ENCODE assay signal across 11 cellular contexts in the genomic region with DNA sequence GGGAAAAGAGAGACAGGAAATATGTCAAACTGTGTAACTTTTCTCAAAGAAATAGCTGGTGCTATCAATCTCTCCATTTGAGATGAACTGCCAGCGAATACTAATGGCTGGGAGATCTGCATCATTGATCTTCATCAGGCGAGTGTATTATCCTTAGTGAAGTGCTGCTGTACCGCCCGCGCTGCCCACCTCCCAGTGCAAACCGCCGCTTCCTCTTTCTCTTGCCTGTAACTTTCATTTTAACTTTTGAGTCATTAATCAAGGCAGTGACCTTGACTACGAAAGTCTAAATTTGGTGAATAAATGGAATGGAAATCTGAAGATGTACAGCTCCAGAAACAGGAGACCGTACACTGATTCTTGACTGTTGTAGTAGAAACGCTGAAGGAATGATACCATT.
DNase-seq lines count a peak whose midpoint lies in the region; ATAC-seq lines count a peak whose summit lies in the region.
"Had no signal": no experiment of that assay in that cellular context is flagged by ENCODE, and none has a peak within 500 bp of the region (broad histone marks: within the 10 kb centered on the region; RNA-seq: fewer than 3 reads in every experiment).

No MANE protein-coding gene starts in this region.

- H3K4me2 ChIP-seq in BLaER1 treated with 17β-estradiol and CSF1 and Interleukin-3, amounts not matched to agents 10 nM and 100 nM = peak overlapping the region; percentile 56 to 86 (median 72)

- ATAC-seq in GM19395 (IDR thresholded peaks at IDR 0.05; ENCODE audit: unreplicated experiment) (peak; percentile 92), HG02981 (IDR thresholded peaks at IDR 0.05; ENCODE audit: unreplicated experiment) (peak; percentile 91)

- no peaks in the 10 kb centered on the region for H3K9me3 Mint-ChIP-seq in activated naive CD4-positive, alpha-beta T cell treated with anti-CD3 and anti-CD28 coated beads, Interleukin-2, amount 10 ng/mL, durations not matched to agents 7 days and 5 days
- H3K9me3 Mint-ChIP-seq in activated CD4-positive, alpha-beta T cell treated with anti-CD3 and anti-CD28 coated beads, Interleukin-2, amount 10 ng/mL, durations not matched to agents 24 days and 14 days = no peaks in the 10 kb centered on the region

- H3K27ac Mint-ChIP-seq in activated naive CD4-positive, alpha-beta T cell treated with anti-CD3 and anti-CD28 coated beads, Interleukin-2, amount 10 ng/mL, durations not matched to agents 7 days and 5 days = no peak overlapping the region
- H3K27ac Mint-ChIP-seq in activated CD4-positive, alpha-beta T cell treated with anti-CD3 and anti-CD28 coated beads, Interleukin-2, amount 10 ng/mL, durations not matched to agents 24 days and 14 days = no peak overlapping the region
- H3K27ac Mint-ChIP-seq: activated naive CD8-positive, alpha-beta T cell had no signal

- H3K4me1 ChIP-seq in BLaER1 treated with 17β-estradiol and CSF1 and Interleukin-3, amounts not matched to agents 10 nM and 100 nM = peaks cover 13 to 32% (median 22%) of the 10 kb centered on the region in 10 experiments

- no peaks in the 10 kb centered on the region for H3K27me3 Mint-ChIP-seq in activated naive CD4-positive, alpha-beta T cell treated with anti-CD3 and anti-CD28 coated beads, Interleukin-2, amount 10 ng/mL, durations not matched to agents 7 days and 5 days
- H3K27me3 Mint-ChIP-seq in activated CD4-positive, alpha-beta T cell treated with anti-CD3 and anti-CD28 coated beads, Interleukin-2, amount 10 ng/mL, durations not matched to agents 24 days and 14 days = no peaks in the 10 kb centered on the region
- H3K27me3 Mint-ChIP-seq: activated naive CD8-positive, alpha-beta T cell had no signal

- intact Hi-C loops in activated CD4-positive, alpha-beta T cell treated with anti-CD3 and anti-CD28 coated beads, Interleukin-2, amount 10 ng/mL, durations not matched to agents 24 days and 14 days (cut with micrococcal nuclease) = no loop called here

- no peaks in the 10 kb centered on the region for H3K36me3 ChIP-seq in BLaER1 treated with 17β-estradiol and CSF1 and Interleukin-3, amounts not matched to agents 10 nM and 100 nM

- H3K4me1 Mint-ChIP-seq in activated naive CD4-positive, alpha-beta T cell treated with anti-CD3 and anti-CD28 coated beads, Interleukin-2, amount 10 ng/mL, durations not matched to agents 7 days and 5 days = no peaks in the 10 kb centered on the region
- no peaks in the 10 kb centered on the region for H3K4me1 Mint-ChIP-seq in activated CD4-positive, alpha-beta T cell treated with anti-CD3 and anti-CD28 coated beads, Interleukin-2, amount 10 ng/mL, durations not matched to agents 24 days and 14 days

- H3K27ac ChIP-seq in BLaER1 treated with 17β-estradiol and CSF1 and Interleukin-3, amounts not matched to agents 10 nM and 100 nM = peak overlapping the region in 3 of 11 experiments; percentile 5 to 37 (median 8); a peak in 2 of 22 replicates

- peak overlapping the region in 4 of 10 experiments; percentile 21 to 47 (median 34); a peak in 6 of 20 replicates for H3K4me3 ChIP-seq in BLaER1 treated with 17β-estradiol and CSF1 and Interleukin-3, amounts not matched to agents 10 nM and 100 nM

- DNase-seq in NOMO-1 treated with dmso at 0.1 percent for 144 hours (lab: John Stamatoyannopoulos, UW; ENCODE audit: unreplicated experiment) (peak; percentile 29), NCI-H226 (no peak), NCI-H82 (lab: John Stamatoyannopoulos, UW) (no peak)
- no peak for DNase-seq in activated naive CD4-positive, alpha-beta T cell treated with anti-CD3 and anti-CD28 coated beads, Interleukin-2, amount 10 ng/mL, durations not matched to agents 7 days and 5 days
- no peak for DNase-seq in activated CD4-positive, alpha-beta T cell treated with anti-CD3 and anti-CD28 coated beads, Interleukin-2, amount 10 ng/mL, durations not matched to agents 24 days and 14 days
- DNase-seq: ACHN, NCI-H526 had no signal

- no peak overlapping the region for H3K4me3 Mint-ChIP-seq in activated naive CD4-positive, alpha-beta T cell treated with anti-CD3 and anti-CD28 coated beads, Interleukin-2, amount 10 ng/mL, durations not matched to agents 7 days and 5 days
- no peak overlapping the region for H3K4me3 Mint-ChIP-seq in activated CD4-positive, alpha-beta T cell treated with anti-CD3 and anti-CD28 coated beads, Interleukin-2, amount 10 ng/mL, durations not matched to agents 24 days and 14 days
- H3K4me3 Mint-ChIP-seq: activated naive CD8-positive, alpha-beta T cell had no signal

- no peaks in the 10 kb centered on the region for H3K27me3 ChIP-seq in BLaER1 treated with 17β-estradiol and CSF1 and Interleukin-3, amounts not matched to agents 10 nM and 100 nM

- no peaks in the 10 kb centered on the region for H4K20me1 ChIP-seq in BLaER1 treated with 17β-estradiol and CSF1 and Interleukin-3, amounts not matched to agents 10 nM and 100 nM

- CTCF ChIA-PET in activated naive CD4-positive, alpha-beta T cell treated with anti-CD3 and anti-CD28 coated beads, Interleukin-2, amount 10 ng/mL, durations not matched to agents 7 days and 5 days (lab: Charles Lee) = no interaction called here

- H3K9me3 ChIP-seq in BLaER1 treated with 17β-estradiol and CSF1 and Interleukin-3, amounts not matched to agents 10 nM and 100 nM (replicated peaks in 1 of 11) = peaks cover 0 to 7% (median 5%) of the 10 kb centered on the region in 11 experiments; a peak in 4 of 22 replicates

- H3K36me3 Mint-ChIP-seq in activated naive CD4-positive, alpha-beta T cell treated with anti-CD3 and anti-CD28 coated beads, Interleukin-2, amount 10 ng/mL, durations not matched to agents 7 days and 5 days = no peaks in the 10 kb centered on the region
- H3K36me3 Mint-ChIP-seq in activated CD4-positive, alpha-beta T cell treated with anti-CD3 and anti-CD28 coated beads, Interleukin-2, amount 10 ng/mL, durations not matched to agents 24 days and 14 days (ENCODE audit: low read depth) = no peaks in the 10 kb centered on the region
- H3K36me3 Mint-ChIP-seq: activated naive CD8-positive, alpha-beta T cell had no signal

- peak overlapping the region in 3 of 11 experiments; percentile 10 to 34 (median 30); a peak in 4 of 22 replicates for H3K9ac ChIP-seq in BLaER1 treated with 17β-estradiol and CSF1 and Interleukin-3, amounts not matched to agents 10 nM and 100 nM
